ENCODE assay signal across 21 cellular contexts in the genomic region with DNA sequence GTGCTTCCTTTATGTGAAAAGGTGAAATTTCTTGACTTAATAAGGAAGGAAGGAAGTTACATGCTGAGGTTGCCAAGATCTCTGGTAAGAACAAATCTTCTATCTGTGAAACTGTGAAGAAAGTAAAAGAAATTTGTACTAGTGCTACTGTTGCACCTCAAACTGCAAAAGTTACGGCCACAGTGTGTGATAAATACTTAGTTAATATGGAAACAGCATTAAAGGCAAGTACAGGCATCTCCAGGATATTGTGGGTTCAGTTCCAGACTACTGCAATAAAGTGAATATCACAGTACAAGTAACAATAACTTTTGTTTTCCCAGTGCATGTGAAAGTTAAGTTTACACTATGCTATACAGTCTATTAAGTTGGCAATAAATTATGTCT. TPM values are rescaled to one million over a fixed set of nuclear protein-coding genes. Genes with fewer than 3 reads are reported as not detected.
A peak's percentile ranks its signal among the peaks of the same experiment; 100 is the strongest.
DNase-seq lines count a peak whose midpoint lies in the region; ATAC-seq and TF ChIP-seq lines count a peak whose summit lies in the region.
"Had no signal": no experiment of that assay in that cellular context is flagged by ENCODE, and none has a peak within 500 bp of the region (broad histone marks: within the 10 kb centered on the region; RNA-seq: fewer than 3 reads in every experiment).

No MANE protein-coding gene starts in this region.

- H3K27me3 ChIP-seq in HL-60 (ENCODE audit: insufficient read depth, poor library complexity, severe bottlenecking) (no peaks in the 10 kb centered on the region), smooth muscle cell (ENCODE audit: low read depth) (no peaks in the 10 kb centered on the region)
- H3K27me3 ChIP-seq: SJSA1 had no signal

- peaks cover 15% of the 10 kb centered on the region for H3K36me3 ChIP-seq in smooth muscle cell (ENCODE audit: low read depth)

- peaks cover 5% of the 10 kb centered on the region for H3K79me2 ChIP-seq in smooth muscle cell (ENCODE audit: low read depth)

- no peaks in the 10 kb centered on the region for H3K4me1 ChIP-seq in smooth muscle cell (ENCODE audit: low read depth)
- H3K4me1 ChIP-seq: Caco-2 had no signal

- H3K4me3 ChIP-seq in HL-60 (replicated peaks; ENCODE audit: insufficient read depth, low read length) (no peak overlapping the region), smooth muscle cell (no peak overlapping the region)
- H3K4me3 ChIP-seq: GM23248, SJSA1 had no signal

- H3K4me2 ChIP-seq in smooth muscle cell: no peak overlapping the region

- H2AFZ ChIP-seq in smooth muscle cell (ENCODE audit: low read depth): no peak overlapping the region
- H2AFZ ChIP-seq: GM23248 had no signal

- no peaks in the 10 kb centered on the region for H3K9me3 ChIP-seq in smooth muscle cell (replicated peaks; ENCODE audit: low read depth)
- H3K9me3 ChIP-seq: Caco-2, SJSA1 had no signal

- H3K27ac Mint-ChIP-seq in activated T-cell treated with anti-CD3 and anti-CD28 coated beads, Interleukin-2, amount 50 U/mL, for 24 hours: peak overlapping the region; percentile 44
- peak overlapping the region; percentile 11 for H3K27ac Mint-ChIP-seq in activated naive CD8-positive, alpha-beta T cell treated with anti-CD3 and anti-CD28 coated beads, Interleukin-2, amount 10 ng/mL, durations not matched to agents 7 days and 5 days
- H3K27ac Mint-ChIP-seq: CD4-positive, alpha-beta T cell had no signal

- H3K9ac ChIP-seq in smooth muscle cell (ENCODE audit: low read depth): no peak overlapping the region
- H3K9ac ChIP-seq: GM23248 had no signal

- 90% methylated on average over 1 of the region's 1 CpG for WGBS in smooth muscle cell (ENCODE audit: low lambda C conversion rate)

- TF ChIP-seq CTCF in HL-60 (IDR thresholded peaks at IDR 0.05; ENCODE audit: insufficient read depth, low read length) (no peak), smooth muscle cell (IDR thresholded peaks at IDR 0.05; ENCODE audit: borderline replicate concordance, insufficient read depth, poor library complexity, severe bottlenecking) (no peak)

- no peaks in the 10 kb centered on the region for H3F3A ChIP-seq in smooth muscle cell (ENCODE audit: low read depth)

- H3K27ac ChIP-seq in HL-60 (replicated peaks): peak overlapping the region; percentile 69
- peak overlapping the region; percentile 81 for H3K27ac ChIP-seq in smooth muscle cell (ENCODE audit: low read depth)
- H3K27ac ChIP-seq: GM23248 had no signal

- no peaks in the 10 kb centered on the region for H3K4me1 Mint-ChIP-seq in activated T-cell treated with anti-CD3 and anti-CD28 coated beads, Interleukin-2, amount 50 U/mL, for 24 hours (ENCODE audit: low read depth)
- peaks cover 8% of the 10 kb centered on the region for H3K4me1 Mint-ChIP-seq in activated naive CD8-positive, alpha-beta T cell treated with anti-CD3 and anti-CD28 coated beads, Interleukin-2, amount 10 ng/mL, durations not matched to agents 7 days and 5 days

- H3K4me3 Mint-ChIP-seq in activated T-cell treated with anti-CD3 and anti-CD28 coated beads, Interleukin-2, amount 50 U/mL, for 24 hours: no peak overlapping the region
- H3K4me3 Mint-ChIP-seq in activated naive CD8-positive, alpha-beta T cell treated with anti-CD3 and anti-CD28 coated beads, Interleukin-2, amount 10 ng/mL, durations not matched to agents 7 days and 5 days: no peak overlapping the region
- H3K4me3 Mint-ChIP-seq: CD4-positive, alpha-beta T cell had no signal

- no peak for ATAC-seq in activated naive CD8-positive, alpha-beta T cell treated with anti-CD3 and anti-CD28 coated beads, Interleukin-2, amount 10 ng/mL, durations not matched to agents 7 days and 5 days (ENCODE audit: low read depth)
- no peak for ATAC-seq in GM21447 (IDR thresholded peaks at IDR 0.05; ENCODE audit: unreplicated experiment)
- ATAC-seq in HG02610 (IDR thresholded peaks at IDR 0.05; ENCODE audit: unreplicated experiment): no peak

- POLR2A ChIA-PET in activated naive CD8-positive, alpha-beta T cell treated with anti-CD3 and anti-CD28 coated beads, Interleukin-2, amount 10 ng/mL, durations not matched to agents 7 days and 5 days (lab: Charles Lee): no interaction called here

- H3K36me3 Mint-ChIP-seq in activated T-cell treated with anti-CD3 and anti-CD28 coated beads, Interleukin-2, amount 50 U/mL, for 24 hours (ENCODE audit: low read depth): peaks cover 83% of the 10 kb centered on the region
- H3K36me3 Mint-ChIP-seq in activated naive CD8-positive, alpha-beta T cell treated with anti-CD3 and anti-CD28 coated beads, Interleukin-2, amount 10 ng/mL, durations not matched to agents 7 days and 5 days: peaks cover 18% of the 10 kb centered on the region

- H4K20me1 ChIP-seq in smooth muscle cell (ENCODE audit: low read depth): no peaks in the 10 kb centered on the region

- H3K9me3 Mint-ChIP-seq in activated T-cell treated with anti-CD3 and anti-CD28 coated beads, Interleukin-2, amount 50 U/mL, for 24 hours: no peaks in the 10 kb centered on the region
- no peaks in the 10 kb centered on the region for H3K9me3 Mint-ChIP-seq in activated naive CD8-positive, alpha-beta T cell treated with anti-CD3 and anti-CD28 coated beads, Interleukin-2, amount 10 ng/mL, durations not matched to agents 7 days and 5 days
- H3K9me3 Mint-ChIP-seq: CD4-positive, alpha-beta T cell had no signal

- no peak for DNase-seq in activated T-cell treated with anti-CD3 and anti-CD28 coated beads, Interleukin-2, amount 50 U/mL, for 24 hours
- no peak for DNase-seq in activated T-cell treated with anti-CD3 and anti-CD28 coated beads, Interleukin-2, amount 50 U/mL, for 1 hour
- DNase-seq in HL-60 (ENCODE audit: low read depth in 1 of 2, low spot score in 1 of 2) (no peak), smooth muscle cell (lab: John Stamatoyannopoulos, UW; ENCODE audit: unreplicated experiment) (no peak), epidermal melanocyte (ENCODE audit: insufficient read length, low spot score) (no peak)
- no peak for DNase-seq in activated naive CD8-positive, alpha-beta T cell treated with anti-CD3 and anti-CD28 coated beads, Interleukin-2, amount 10 ng/mL, durations not matched to agents 7 days and 5 days
- DNase-seq: 8988T; Caco-2; CD4-positive, alpha-beta T cell; HCEC 1CT; NCI-H1105; NCI-H2081 treated with DMSO at 0.1 percent for 48 hours; NCI-H2227 treated with DMSO at 0.1 percent for 48 hours; NCI-H510A treated with DMSO at 0.1 percent for 48 hours; NCI-H774; OCI-M1; RPMI8226 had no signal

- no peaks in the 10 kb centered on the region for H3K27me3 Mint-ChIP-seq in activated T-cell treated with anti-CD3 and anti-CD28 coated beads, Interleukin-2, amount 50 U/mL, for 24 hours
- no peaks in the 10 kb centered on the region for H3K27me3 Mint-ChIP-seq in activated naive CD8-positive, alpha-beta T cell treated with anti-CD3 and anti-CD28 coated beads, Interleukin-2, amount 10 ng/mL, durations not matched to agents 7 days and 5 days
- H3K27me3 Mint-ChIP-seq: CD4-positive, alpha-beta T cell had no signal

RNA-seq across cellular contexts. Expression of a gene that starts 22.8 kb away (rescaled TPM):
- total RNA-seq in activated naive CD8-positive, alpha-beta T cell treated with anti-CD3 and anti-CD28 coated beads, Interleukin-2, amount 10 ng/mL, durations not matched to agents 7 days and 5 days: 10 to 100 TPM; 24.7 to 26.2 TPM
- 8.9 and 11.0 TPM in 2 replicates for total RNA-seq in smooth muscle cell
- polyA plus RNA-seq in smooth muscle cell: 5.0 and 7.0 TPM in 2 replicates

RNA-seq across cellular contexts. Expression of a gene that starts 25.3 kb away (rescaled TPM):
- 10 to 100 TPM; 15.0 to 15.6 TPM for total RNA-seq in activated naive CD8-positive, alpha-beta T cell treated with anti-CD3 and anti-CD28 coated beads, Interleukin-2, amount 10 ng/mL, durations not matched to agents 7 days and 5 days
- 12.4 and 15.1 TPM in 2 replicates for total RNA-seq in smooth muscle cell
- 8.8 and 9.0 TPM in 2 replicates for polyA plus RNA-seq in smooth muscle cell

RNA-seq across cellular contexts. Expression of a gene that starts 46.4 kb away (rescaled TPM):
- total RNA-seq in activated naive CD8-positive, alpha-beta T cell treated with anti-CD3 and anti-CD28 coated beads, Interleukin-2, amount 10 ng/mL, durations not matched to agents 7 days and 5 days: 1 to 10 TPM; 1.0 to 1.4 TPM
- total RNA-seq in smooth muscle cell: 2.4 and 4.5 TPM in 2 replicates
- polyA plus RNA-seq in smooth muscle cell: 3.2 and 4.3 TPM in 2 replicates
